1 cellular context compared by ENCODE assay signal in genomic region chr7:112211348-112211907, GRCh38.
TF ChIP-seq lines count a peak whose summit lies in the region.

No MANE protein-coding gene starts in this region.

TF ChIP-seq in HEK293, 187 proteins besides CTCF, POLR2A, EP300 and RAD21 (continued from another document):
- TF ChIP-seq KLF8 (tag by site-specific recombination; IDR thresholded peaks at IDR 0.05) = no peak
- no peak for TF ChIP-seq ZSCAN23 (tag by site-specific recombination; IDR thresholded peaks at IDR 0.05)
- no peak for TF ChIP-seq HOXC10 (CRISPR knock-in tag; IDR thresholded peaks at IDR 0.05)
